ENCODE assay signal across 18 cellular contexts in genomic region chr3:124496066-124496465, GRCh38.
"Had no signal": no experiment of that assay in that cellular context is flagged by ENCODE, and none has a peak within 500 bp of the region (broad histone marks: within the 10 kb centered on the region; RNA-seq: fewer than 3 reads in every experiment).

No MANE protein-coding gene starts in this region.

- DNase-seq: cortex of kidney; dorsolateral prefrontal cortex; effector CD8-positive, alpha-beta T cell; foreskin melanocyte; heart left ventricle; hippocampal formation; mucosa of descending colon; naive thymus-derived CD8-positive, alpha-beta T cell; right cardiac atrium; small intestine; stimulated activated CD4-positive, alpha-beta T cell treated with anti-CD3 and anti-CD28 coated beads, Interleukin-12 subunit alpha, Interleukin-12 subunit beta, amount 100 ng/mL, for 4 hours; stimulated activated naive CD4-positive, alpha-beta T cell; stomach; substantia nigra; transverse colon had no signal

- H3K4me3 ChIP-seq: dorsolateral prefrontal cortex, heart left ventricle, mucosa of descending colon, stomach, thoracic aorta, transverse colon had no signal

- ATAC-seq: heart left ventricle; left lobe of liver; mucosa of descending colon; naive thymus-derived CD8-positive, alpha-beta T cell; right cardiac atrium had no signal

- H3K27me3 ChIP-seq: dorsolateral prefrontal cortex, heart left ventricle, stomach, transverse colon had no signal

- H3K36me3 ChIP-seq: neutrophil, transverse colon had no signal

- H3K27ac ChIP-seq: heart left ventricle, neutrophil, stomach, transverse colon had no signal

- H3K9me3 ChIP-seq: heart left ventricle, mucosa of descending colon, neutrophil, stomach, thoracic aorta, transverse colon had no signal
